Comparison of ENCODE assay signal across 8 cellular contexts in the genomic region with DNA sequence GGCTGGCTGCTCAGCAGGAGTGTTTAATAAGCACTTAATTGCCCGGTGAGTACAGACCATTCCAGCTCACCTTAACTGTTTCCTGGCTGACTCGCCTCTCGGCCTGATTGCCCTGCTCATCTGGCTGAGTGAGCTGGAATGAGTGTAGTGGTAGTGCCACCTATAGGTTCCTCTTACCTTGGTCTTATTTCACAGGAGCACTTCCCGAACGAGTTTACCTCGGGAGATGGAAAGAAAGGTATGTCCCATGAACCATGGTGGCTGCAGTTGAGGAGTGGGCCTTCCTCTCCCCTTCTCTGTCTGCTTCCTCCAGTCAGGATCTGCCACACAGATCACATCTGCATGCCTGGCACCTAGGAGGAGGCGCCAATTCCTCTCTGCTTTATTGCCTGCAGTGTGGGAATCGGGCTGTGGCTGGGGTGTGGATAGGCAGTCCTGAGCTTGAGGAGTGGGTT. TPM values are rescaled to one million over a fixed set of nuclear protein-coding genes. Genes with fewer than 3 reads are reported as not detected.
DNase-seq lines count a peak whose midpoint lies in the region; ATAC-seq and TF ChIP-seq lines count a peak whose summit lies in the region.

No MANE protein-coding gene starts in this region.

- 39% methylated on average over 8 of the region's 8 CpGs for WGBS in liver

- intact Hi-C loops in tibial artery (cut with DNase I; ENCODE audit: low total_unique reads), result no loop called here

- in situ Hi-C loops in T47D (cut with HindIII; ENCODE audit: low pct_unique_long_range_greater_than_20kb, low sequenced_read_pairs), result no loop called here

- H3K9me3 ChIP-seq in liver (ENCODE audit: control insufficient read depth in 4 of 4, low read length in 3 of 4) (no peaks in the 10 kb centered on the region), tibial artery (no peaks in the 10 kb centered on the region)

- TF ChIP-seq CTCF in 22Rv1 (IDR thresholded peaks at IDR 0.05), result peak; percentile 85
- peak; percentile 66 for TF ChIP-seq CTCF in GM12872 (IDR thresholded peaks at IDR 0.05; ENCODE audit: insufficient read depth, low read depth, low read length)
- TF ChIP-seq CTCF in liver (IDR thresholded peaks at IDR 0.05; ENCODE audit: low read depth, low read length, missing input control), result peak; percentile 31
- TF ChIP-seq CTCF in tibial artery (IDR thresholded peaks at IDR 0.05), result peak; percentile 9 to 13

- H3K27me3 ChIP-seq in liver (ENCODE audit: control insufficient read depth in 4 of 4, insufficient read depth in 4 of 4, low read length in 3 of 4) (no peaks in the 10 kb centered on the region), tibial artery (no peaks in the 10 kb centered on the region)

- DNase-seq in NCI-H128 (lab: John Stamatoyannopoulos, UW; ENCODE audit: unreplicated experiment) (peak; percentile 61), T47D (ENCODE audit: low read depth in 1 of 2, low spot score in 1 of 2) (peak; percentile 57 to 91), tibial artery (no peak)

- H3K4me3 ChIP-seq in liver (ENCODE audit: low read depth in 1 of 3, low read length in 3 of 3), result no peak overlapping the region
- H3K4me3 ChIP-seq in tibial artery, result no peak overlapping the region

- peak overlapping the region; percentile 37; the same call in 1 of the 2 replicates for H3K27ac ChIP-seq in 22Rv1
- peak overlapping the region; percentile 51 to 52 for H3K27ac ChIP-seq in liver (ENCODE audit: low read depth in 1 of 2, low read length in 2 of 2)
- H3K27ac ChIP-seq in tibial artery, result no peak overlapping the region

- TF ChIP-seq RAD21 in liver (IDR thresholded peaks at IDR 0.05), result peak; percentile 80 to 83

- ATAC-seq in SK-N-SH treated with all-trans-retinoic acid at 6 μM for 48 hours, result peak; percentile 84
- ATAC-seq in HG03571 (IDR thresholded peaks at IDR 0.05; ENCODE audit: unreplicated experiment), result no peak

- H3K4me1 ChIP-seq in liver (ENCODE audit: control insufficient read depth in 4 of 4, insufficient read depth in 4 of 4, low read length in 3 of 4) (peaks cover 12 to 75% (median 43%) of the 10 kb centered on the region in 4 donors), tibial artery (peaks cover 0 to 9% (median 2%) of the 10 kb centered on the region in 4 donors)

- peak overlapping the region in 1 of 2 donors; percentile 15 for H3K9ac ChIP-seq in liver (ENCODE audit: low read depth in 1 of 2, low read length in 2 of 2)

- H3K36me3 ChIP-seq in liver (ENCODE audit: control insufficient read depth in 4 of 4, insufficient read depth in 3 of 4, low read depth in 1 of 4, low read length in 3 of 4), result peaks cover 2 to 23% (median 6%) of the 10 kb centered on the region in 4 donors
- H3K36me3 ChIP-seq in tibial artery, result no peaks in the 10 kb centered on the region

TF ChIP-seq in SK-N-SH treated with all-trans-retinoic acid at 6 μM for 48 hours, 23 proteins besides CTCF, POLR2A, EP300 and RAD21:
- TF ChIP-seq, protein P1, sequence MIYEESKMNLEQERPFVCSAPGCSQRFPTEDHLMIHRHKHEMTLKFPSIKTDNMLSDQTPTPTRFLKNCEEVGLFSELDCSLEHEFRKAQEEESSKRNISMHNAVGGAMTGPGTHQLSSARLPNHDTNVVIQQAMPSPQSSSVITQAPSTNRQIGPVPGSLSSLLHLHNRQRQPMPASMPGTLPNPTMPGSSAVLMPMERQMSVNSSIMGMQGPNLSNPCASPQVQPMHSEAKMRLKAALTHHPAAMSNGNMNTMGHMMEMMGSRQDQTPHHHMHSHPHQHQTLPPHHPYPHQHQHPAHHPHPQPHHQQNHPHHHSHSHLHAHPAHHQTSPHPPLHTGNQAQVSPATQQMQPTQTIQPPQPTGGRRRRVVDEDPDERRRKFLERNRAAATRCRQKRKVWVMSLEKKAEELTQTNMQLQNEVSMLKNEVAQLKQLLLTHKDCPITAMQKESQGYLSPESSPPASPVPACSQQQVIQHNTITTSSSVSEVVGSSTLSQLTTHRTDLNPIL (CRISPR knock-in tag; IDR thresholded peaks at IDR 0.05; ENCODE audit: low read depth), result no peak
- TF ChIP-seq, protein P2, sequence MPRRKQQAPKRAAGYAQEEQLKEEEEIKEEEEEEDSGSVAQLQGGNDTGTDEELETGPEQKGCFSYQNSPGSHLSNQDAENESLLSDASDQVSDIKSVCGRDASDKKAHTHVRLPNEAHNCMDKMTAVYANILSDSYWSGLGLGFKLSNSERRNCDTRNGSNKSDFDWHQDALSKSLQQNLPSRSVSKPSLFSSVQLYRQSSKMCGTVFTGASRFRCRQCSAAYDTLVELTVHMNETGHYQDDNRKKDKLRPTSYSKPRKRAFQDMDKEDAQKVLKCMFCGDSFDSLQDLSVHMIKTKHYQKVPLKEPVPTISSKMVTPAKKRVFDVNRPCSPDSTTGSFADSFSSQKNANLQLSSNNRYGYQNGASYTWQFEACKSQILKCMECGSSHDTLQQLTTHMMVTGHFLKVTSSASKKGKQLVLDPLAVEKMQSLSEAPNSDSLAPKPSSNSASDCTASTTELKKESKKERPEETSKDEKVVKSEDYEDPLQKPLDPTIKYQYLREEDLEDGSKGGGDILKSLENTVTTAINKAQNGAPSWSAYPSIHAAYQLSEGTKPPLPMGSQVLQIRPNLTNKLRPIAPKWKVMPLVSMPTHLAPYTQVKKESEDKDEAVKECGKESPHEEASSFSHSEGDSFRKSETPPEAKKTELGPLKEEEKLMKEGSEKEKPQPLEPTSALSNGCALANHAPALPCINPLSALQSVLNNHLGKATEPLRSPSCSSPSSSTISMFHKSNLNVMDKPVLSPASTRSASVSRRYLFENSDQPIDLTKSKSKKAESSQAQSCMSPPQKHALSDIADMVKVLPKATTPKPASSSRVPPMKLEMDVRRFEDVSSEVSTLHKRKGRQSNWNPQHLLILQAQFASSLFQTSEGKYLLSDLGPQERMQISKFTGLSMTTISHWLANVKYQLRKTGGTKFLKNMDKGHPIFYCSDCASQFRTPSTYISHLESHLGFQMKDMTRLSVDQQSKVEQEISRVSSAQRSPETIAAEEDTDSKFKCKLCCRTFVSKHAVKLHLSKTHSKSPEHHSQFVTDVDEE (CRISPR knock-in tag; IDR thresholded peaks at IDR 0.05), result peak; percentile 37; the same call in 1 of the 2 replicates

TF ChIP-seq in liver, 16 proteins besides CTCF, POLR2A, EP300 and RAD21:
- TF ChIP-seq HNF4G (IDR thresholded peaks at IDR 0.05) (no peak), SP1 (IDR thresholded peaks at IDR 0.05) (peak; percentile 13), HNF4A (conservative IDR thresholded peaks at IDR 0.05) (peak; percentile 3 to 5)

RNA-seq across cellular contexts. Expression of a gene that starts 26.7 kb away (rescaled TPM):
- total RNA-seq in liver, result 10 to 100 TPM in 1 of 2 donors, 1 to 10 TPM in 1; 7.1 to 67.6 TPM
- polyA plus RNA-seq in liver, result 100 to 1,000 TPM in 1 of 2 donors, 10 to 100 TPM in 1; 50.0 to 115 TPM

RNA-seq across cellular contexts. Expression of a gene that starts 33.1 kb away (rescaled TPM):
- total RNA-seq in liver, result 100 to 1,000 TPM; 176 to 202 TPM
- 100 to 1,000 TPM; 118 to 182 TPM for polyA plus RNA-seq in liver

RNA-seq across cellular contexts. Expression of a gene that starts 34.0 kb away (rescaled TPM):
- 100 to 1,000 TPM in 1 of 2 donors, 10 to 100 TPM in 1; 91.3 to 128 TPM for total RNA-seq in liver
- polyA plus RNA-seq in liver, result 10 to 100 TPM; 57.2 to 80.6 TPM

Comparison
In these comparisons a context has a peak if more than half of its experiments do, and no peak if none do; other contexts are left out.
1. H3K27ac ChIP-seq: peak in 22Rv1 (single experiment) and liver (2 of 2); none in tibial artery (0 of 2).
2. CTCF ChIP-seq: peak in every context shown above with its lines; median percentile 85 in 22Rv1; 66 in GM12872; 31 in liver; 11 in tibial artery.
3. DNase-seq: peak in NCI-H128 (single experiment) and T47D (2 of 2); none in tibial artery (0 of 2).